1 cellular context compared by ENCODE assay signal in genomic region chr17:35811759-35812158, GRCh38.
TF ChIP-seq lines count a peak whose summit lies in the region.

No MANE protein-coding gene starts in this region.

TF ChIP-seq in SK-N-SH, 30 proteins besides CTCF, POLR2A, EP300 and RAD21:
- TF ChIP-seq REST (IDR thresholded peaks at IDR 0.05; ENCODE audit: low read depth, low read length) (no peak), SIN3A (IDR thresholded peaks at IDR 0.05; ENCODE audit: borderline replicate concordance, low read depth, low read length) (no peak), YY1 (IDR thresholded peaks at IDR 0.05; ENCODE audit: low read depth) (no peak), TEAD4 (IDR thresholded peaks at IDR 0.05; ENCODE audit: borderline replicate concordance, insufficient read depth) (no peak), POLR2AphosphoS5 (IDR thresholded peaks at IDR 0.05; ENCODE audit: low read depth, low read length) (no peak), JUND (IDR thresholded peaks at IDR 0.05) (no peak), MAX (IDR thresholded peaks at IDR 0.05; ENCODE audit: low read depth) (no peak), FOXM1 (IDR thresholded peaks at IDR 0.05; ENCODE audit: low read depth) (no peak), RCOR1 (IDR thresholded peaks at IDR 0.05; ENCODE audit: low read length) (no peak), SMC3 (IDR thresholded peaks at IDR 0.05; ENCODE audit: low read depth, low read length) (no peak), USF2 (IDR thresholded peaks at IDR 0.05; ENCODE audit: borderline replicate concordance, low read depth, low read length) (no peak), IRF3 (IDR thresholded peaks at IDR 0.05; ENCODE audit: low read depth, low read length) (no peak), FOSL2 (IDR thresholded peaks at IDR 0.05; ENCODE audit: borderline replicate concordance, low read depth) (no peak), MXI1 (IDR thresholded peaks at IDR 0.05; ENCODE audit: low read depth, low read length) (no peak), RXRA (IDR thresholded peaks at IDR 0.05; ENCODE audit: borderline replicate concordance, low read depth) (no peak), TCF12 (IDR thresholded peaks at IDR 0.05) (no peak), TAF1 (IDR thresholded peaks at IDR 0.05; ENCODE audit: borderline replicate concordance, low read depth, low read length) (no peak), RFX5 (IDR thresholded peaks at IDR 0.05; ENCODE audit: low read length) (no peak)
